ENCODE assay signal across 9 cellular contexts in the genomic region with DNA sequence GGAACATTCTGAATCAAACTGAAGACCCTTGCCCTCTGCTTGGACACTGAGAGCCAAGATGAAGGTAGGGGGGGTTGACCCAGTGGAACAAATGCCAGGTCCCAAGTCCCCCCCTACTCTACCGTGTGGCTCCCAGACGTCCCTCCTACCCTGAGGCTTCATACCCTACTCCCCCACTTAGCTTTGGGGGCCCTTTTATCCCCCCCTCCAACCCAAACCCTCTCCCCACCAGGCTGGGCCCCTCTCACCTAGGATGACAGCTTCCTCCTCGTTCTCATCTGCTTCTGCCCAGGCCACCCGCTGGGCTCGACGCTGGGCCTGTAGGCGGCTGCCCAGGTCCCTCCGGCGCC. TPM values are rescaled to one million over a fixed set of nuclear protein-coding genes. Genes with fewer than 3 reads are reported as not detected.
A peak's percentile ranks its signal among the peaks of the same experiment; 100 is the strongest.
DNase-seq lines count a peak whose midpoint lies in the region; ATAC-seq and TF ChIP-seq lines count a peak whose summit lies in the region.
"Had no signal": no experiment of that assay in that cellular context is flagged by ENCODE, and none has a peak within 500 bp of the region (broad histone marks: within the 10 kb centered on the region; RNA-seq: fewer than 3 reads in every experiment).

No MANE protein-coding gene starts in this region.

- no peaks in the 10 kb centered on the region for H3K27me3 ChIP-seq in esophagus squamous epithelium

- H3K36me3 ChIP-seq in SK-N-MC (ENCODE audit: insufficient read depth, low read length) = peaks cover 30% of the 10 kb centered on the region; the same call in 1 of the 2 replicates
- H3K36me3 ChIP-seq in esophagus squamous epithelium = peaks cover 15 to 49% (median 15%) of the 10 kb centered on the region in 3 donors

- TF ChIP-seq CTCF in GM12875 (IDR thresholded peaks at IDR 0.05; ENCODE audit: borderline replicate concordance, insufficient read depth, low read depth, low read length) (no peak), esophagus squamous epithelium (IDR thresholded peaks at IDR 0.05) (no peak), retinal pigment epithelial cell (conservative IDR thresholded peaks at IDR 0.05; ENCODE audit: low read depth, low read length) (no peak)

- H3K27ac ChIP-seq in SK-N-MC (no peak overlapping the region), esophagus squamous epithelium (peak overlapping the region; percentile 89 to 93 (median 92))

- H3K4me3 ChIP-seq in GM12875 (ENCODE audit: low read depth, low read length) (peak overlapping the region; percentile 67), SK-N-MC (peak overlapping the region; percentile 95), esophagus squamous epithelium (peak overlapping the region; percentile 59 to 92 (median 80)), retinal pigment epithelial cell (ENCODE audit: low read length) (peak overlapping the region; percentile 92)

- no peak for ATAC-seq in HG03280 (IDR thresholded peaks at IDR 0.05; ENCODE audit: unreplicated experiment)
- no peak for ATAC-seq in GM18517 (IDR thresholded peaks at IDR 0.05; ENCODE audit: unreplicated experiment)
- no peak for ATAC-seq in left ventricle myocardium superior

- WGBS in esophagus squamous epithelium, 2 donors = 33 to 37% methylated on average over 2 to 3 of the region's 9 CpGs

- intact Hi-C loops in esophagus squamous epithelium (cut with DNase I) (no loop called here), left ventricle myocardium superior (cut with micrococcal nuclease) (no loop called here)

- H3K4me1 ChIP-seq in esophagus squamous epithelium = peaks cover 10 to 22% (median 13%) of the 10 kb centered on the region in 3 donors

- H3K9me3 ChIP-seq in SK-N-MC (ENCODE audit: low read depth, low read length) (no peaks in the 10 kb centered on the region), esophagus squamous epithelium (no peaks in the 10 kb centered on the region)

- no peak for TF ChIP-seq POLR2A in esophagus squamous epithelium (IDR thresholded peaks at IDR 0.05)

- DNase-seq in SK-N-MC (ENCODE audit: low read depth, low spot score) (no peak), esophagus squamous epithelium (lab: John Stamatoyannopoulos, UW) (no peak), retinal pigment epithelial cell (ENCODE audit: low read depth) (no peak), KG1 (lab: John Stamatoyannopoulos, UW) (no peak), left ventricle myocardium superior (no peak)
- DNase-seq: NCI-H524 treated with DMSO at 0.1 percent for 48 hours had no signal

- peak overlapping the region; percentile 91 for H3K9ac ChIP-seq in SK-N-MC (ENCODE audit: insufficient read length)

RNA-seq across cellular contexts. Expression of gene DDRGK1, which starts 1.5 kb away (rescaled TPM):
- total RNA-seq in esophagus squamous epithelium (10 to 100 TPM; 59.2 to 71.7 (median 66.4) TPM), left ventricle myocardium superior (37.2 TPM)

RNA-seq across cellular contexts. Expression of gene ITPA, which starts 6.4 kb away (rescaled TPM):
- total RNA-seq in esophagus squamous epithelium (10 to 100 TPM; 47.1 to 54.5 (median 48.7) TPM), left ventricle myocardium superior (17.2 TPM)

RNA-seq across cellular contexts. Expression of gene LZTS3, which starts 29.6 kb away (rescaled TPM):
- total RNA-seq in esophagus squamous epithelium (1 to 10 TPM; 1.1 to 6.3 (median 4.4) TPM), left ventricle myocardium superior (17.6 TPM)

RNA-seq across cellular contexts. Expression of gene SLC4A11, which starts 36.0 kb away (rescaled TPM):
- total RNA-seq in esophagus squamous epithelium (10 to 100 TPM in 3 of 4 donors, 1 to 10 TPM in 1; 7.2 to 24.7 (median 17.7) TPM), left ventricle myocardium superior (0.82 TPM)

RNA-seq across cellular contexts. Expression of gene FASTKD5, which starts 43.3 kb away (rescaled TPM):
- 10 to 100 TPM; 13.4 to 19.8 (median 16.5) TPM for total RNA-seq in esophagus squamous epithelium
- 29.1 TPM for total RNA-seq in left ventricle myocardium superior
